36 cellular contexts compared by ENCODE assay signal in the genomic region with DNA sequence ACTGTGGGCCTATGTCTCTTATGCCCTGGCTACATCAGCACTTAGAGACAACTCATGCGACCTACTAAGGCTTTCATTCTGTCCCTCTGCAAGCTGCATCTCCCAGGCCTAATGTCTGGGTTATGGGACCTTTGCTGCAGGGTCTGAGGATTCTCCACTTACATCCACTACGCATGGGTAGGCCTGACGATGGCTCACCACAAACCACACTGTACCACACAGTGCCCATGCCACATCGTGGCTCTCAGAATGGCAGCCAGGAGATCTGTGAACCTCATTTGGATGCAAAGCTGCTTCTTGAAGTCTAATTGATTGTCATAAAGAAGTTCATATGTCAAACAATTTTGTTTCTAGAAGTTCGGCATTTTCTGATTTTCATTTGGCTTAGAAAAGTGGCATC.
"Had no signal": no experiment of that assay in that cellular context is flagged by ENCODE, and none has a peak within 500 bp of the region (broad histone marks: within the 10 kb centered on the region; RNA-seq: fewer than 3 reads in every experiment).

No MANE protein-coding gene starts in this region.

- DNase-seq: activated CD4-positive, alpha-beta memory T cell treated with anti-CD3 and anti-CD28 coated beads, Interleukin-2, amount 10 ng/mL, durations not matched to agents 7 days and 5 days; activated CD4-positive, alpha-beta T cell treated with anti-CD3 and anti-CD28 coated beads for 1 hour; activated CD4-positive, alpha-beta T cell treated with anti-CD3 and anti-CD28 coated beads for 36 hours; activated CD4-positive, alpha-beta T cell treated with anti-CD3 and anti-CD28 coated beads for 48 hours; activated CD4-positive, alpha-beta T cell treated with anti-CD3 and anti-CD28 coated beads, Interleukin-2, amount 10 ng/mL, durations not matched to agents 7 days and 5 days; activated CD4-positive, alpha-beta T cell treated with anti-CD3 and anti-CD28 coated beads, Interleukin-2, amount 50 U/mL, for 48 hours; activated CD4-positive, CD25-positive, alpha-beta regulatory T cell; activated CD8-positive, alpha-beta memory T cell treated with anti-CD3 and anti-CD28 coated beads for 24 hours; activated CD8-positive, alpha-beta memory T cell treated with anti-CD3 and anti-CD28 coated beads, Interleukin-2, amount 10 ng/mL, durations not matched to agents 7 days and 5 days; activated CD8-positive, alpha-beta memory T cell treated with anti-CD3 and anti-CD28 coated beads, Interleukin-2, amount 50 U/mL, for 48 hours; activated CD8-positive, alpha-beta T cell treated with anti-CD3 and anti-CD28 coated beads, Interleukin-2, amount 10 ng/mL, durations not matched to agents 7 days and 5 days; activated effector memory CD4-positive, alpha-beta T cell treated with Interleukin-2 at 50 U/mL for 16 hours; activated gamma-delta T cell; activated naive CD4-positive, alpha-beta T cell treated with anti-CD3 and anti-CD28 coated beads, Interleukin-2, amount 10 ng/mL, durations not matched to agents 7 days and 5 days; activated naive CD4-positive, alpha-beta T cell treated with Interleukin-2 at 50 U/mL for 16 hours; activated naive CD8-positive, alpha-beta T cell treated with anti-CD3 and anti-CD28 coated beads, Interleukin-2, amount 10 ng/mL, durations not matched to agents 7 days and 5 days; activated naive CD8-positive, alpha-beta T cell treated with anti-CD3 and anti-CD28 coated beads, Interleukin-2, amount 50 U/mL, for 24 hours; activated T-cell treated with anti-CD3 and anti-CD28 coated beads, Interleukin-2, amount 50 U/mL, for 24 hours; activated T-cell treated with anti-CD3 and anti-CD28 coated beads, Interleukin-2, amount 50 U/mL, for 48 hours; amygdala; anterior cingulate cortex; central memory CD4-positive, alpha-beta T cell; T-helper 1 cell; T-helper 2 cell; T-helper 9 cell; WERI-Rb-1 had no signal

- H3K36me3 ChIP-seq: ascending aorta, cardiac muscle cell, WERI-Rb-1 had no signal

- H3K27ac ChIP-seq: ascending aorta, cardiac muscle cell, WERI-Rb-1 had no signal

- H3K4me1 Mint-ChIP-seq: activated CD4-positive, alpha-beta memory T cell treated with anti-CD3 and anti-CD28 coated beads, Interleukin-2, amount 10 ng/mL, durations not matched to agents 7 days and 5 days; activated CD4-positive, alpha-beta T cell treated with anti-CD3 and anti-CD28 coated beads for 36 hours; activated CD4-positive, alpha-beta T cell treated with anti-CD3 and anti-CD28 coated beads, Interleukin-2, amount 10 ng/mL, durations not matched to agents 7 days and 5 days; activated CD8-positive, alpha-beta memory T cell treated with anti-CD3 and anti-CD28 coated beads, Interleukin-2, amount 10 ng/mL, durations not matched to agents 7 days and 5 days; activated naive CD4-positive, alpha-beta T cell treated with anti-CD3 and anti-CD28 coated beads, Interleukin-2, amount 10 ng/mL, durations not matched to agents 7 days and 5 days; activated naive CD4-positive, alpha-beta T cell treated with anti-CD3 and anti-CD28 coated beads, Interleukin-2, amount 50 U/mL, for 24 hours; activated naive CD8-positive, alpha-beta T cell treated with anti-CD3 and anti-CD28 coated beads, Interleukin-2, amount 10 ng/mL, durations not matched to agents 7 days and 5 days; activated naive CD8-positive, alpha-beta T cell treated with anti-CD3 and anti-CD28 coated beads, Interleukin-2, amount 50 U/mL, for 24 hours; brain had no signal

- H3K36me3 Mint-ChIP-seq: activated CD8-positive, alpha-beta memory T cell treated with anti-CD3 and anti-CD28 coated beads, Interleukin-2, amount 10 ng/mL, durations not matched to agents 7 days and 5 days; activated naive CD4-positive, alpha-beta T cell treated with anti-CD3 and anti-CD28 coated beads, Interleukin-2, amount 10 ng/mL, durations not matched to agents 7 days and 5 days; activated naive CD4-positive, alpha-beta T cell treated with anti-CD3 and anti-CD28 coated beads, Interleukin-2, amount 50 U/mL, for 24 hours; activated naive CD8-positive, alpha-beta T cell; activated naive CD8-positive, alpha-beta T cell treated with anti-CD3 and anti-CD28 coated beads, Interleukin-2, amount 10 ng/mL, durations not matched to agents 7 days and 5 days; brain; WTC11 had no signal

- H3K4me1 ChIP-seq: ascending aorta had no signal

- ATAC-seq: activated CD4-positive, alpha-beta T cell treated with anti-CD3 and anti-CD28 coated beads for 36 hours; activated CD4-positive, CD25-positive, alpha-beta regulatory T cell treated with anti-CD3 and anti-CD28 coated beads, Interleukin-2, amount 50 U/mL, for 24 hours; activated CD8-positive, alpha-beta memory T cell treated with anti-CD3 and anti-CD28 coated beads, Interleukin-2, amount 10 ng/mL, durations not matched to agents 7 days and 5 days; activated CD8-positive, alpha-beta T cell treated with anti-CD3 and anti-CD28 coated beads, Interleukin-2, amount 10 ng/mL, durations not matched to agents 7 days and 5 days; activated naive CD8-positive, alpha-beta T cell treated with anti-CD3 and anti-CD28 coated beads, Interleukin-2, amount 50 U/mL, for 24 hours; WTC11 had no signal

- H3K9me3 ChIP-seq: ascending aorta had no signal

- H3K27me3 ChIP-seq: ascending aorta, cardiac muscle cell had no signal

- H3K9me3 Mint-ChIP-seq: activated CD4-positive, alpha-beta memory T cell treated with anti-CD3 and anti-CD28 coated beads, Interleukin-2, amount 10 ng/mL, durations not matched to agents 7 days and 5 days; activated CD4-positive, alpha-beta T cell treated with anti-CD3 and anti-CD28 coated beads, Interleukin-2, amount 10 ng/mL, durations not matched to agents 7 days and 5 days; activated naive CD4-positive, alpha-beta T cell treated with anti-CD3 and anti-CD28 coated beads, Interleukin-2, amount 10 ng/mL, durations not matched to agents 7 days and 5 days; activated naive CD4-positive, alpha-beta T cell treated with anti-CD3 and anti-CD28 coated beads, Interleukin-2, amount 50 U/mL, for 24 hours; activated naive CD8-positive, alpha-beta T cell treated with anti-CD3 and anti-CD28 coated beads, Interleukin-2, amount 10 ng/mL, durations not matched to agents 7 days and 5 days; activated naive CD8-positive, alpha-beta T cell treated with anti-CD3 and anti-CD28 coated beads, Interleukin-2, amount 50 U/mL, for 24 hours; activated T-cell treated with anti-CD3 and anti-CD28 coated beads, Interleukin-2, amount 50 U/mL, for 24 hours; activated T-helper 2 cell treated with anti-CD3 and anti-CD28 coated beads, Interferon-gamma antibody, Interleukin-2, Interleukin-4, amounts not matched to agents 10 μg/mL and 5 μg/mL and 100 μg/mL, durations not matched to agents 14 hours and 24 hours and 36 hours; T-helper 1 cell treated with Interleukin-12 subunit alpha and Interleukin-12 subunit beta and Interleukin-4 antibody, amounts not matched to agents 30 μg/mL and 1 μg/mL, for 36 hours; T-helper 2 cell treated with Interferon-gamma antibody and Interleukin-4, amounts not matched to agents 5 μg/mL and 100 μg/mL, for 36 hours; WTC11 had no signal

- H3K4me3 ChIP-seq: ascending aorta, cardiac muscle cell had no signal

- H3K27ac Mint-ChIP-seq: activated CD4-positive, alpha-beta memory T cell treated with anti-CD3 and anti-CD28 coated beads, Interleukin-2, amount 10 ng/mL, durations not matched to agents 7 days and 5 days; activated CD4-positive, alpha-beta T cell treated with anti-CD3 and anti-CD28 coated beads for 36 hours; activated CD4-positive, alpha-beta T cell treated with anti-CD3 and anti-CD28 coated beads, Interleukin-2, amount 10 ng/mL, durations not matched to agents 7 days and 5 days; activated CD8-positive, alpha-beta memory T cell treated with anti-CD3 and anti-CD28 coated beads, Interleukin-2, amount 10 ng/mL, durations not matched to agents 7 days and 5 days; activated CD8-positive, alpha-beta T cell treated with anti-CD3 and anti-CD28 coated beads, Interleukin-2, amount 10 ng/mL, durations not matched to agents 7 days and 5 days; activated naive CD4-positive, alpha-beta T cell treated with anti-CD3 and anti-CD28 coated beads, Interleukin-2, amount 10 ng/mL, durations not matched to agents 7 days and 5 days; activated naive CD4-positive, alpha-beta T cell treated with anti-CD3 and anti-CD28 coated beads, Interleukin-2, amount 50 U/mL, for 24 hours; activated naive CD8-positive, alpha-beta T cell; activated naive CD8-positive, alpha-beta T cell treated with anti-CD3 and anti-CD28 coated beads, Interleukin-2, amount 10 ng/mL, durations not matched to agents 7 days and 5 days; activated naive CD8-positive, alpha-beta T cell treated with anti-CD3 and anti-CD28 coated beads, Interleukin-2, amount 50 U/mL, for 24 hours; activated T-cell treated with anti-CD3 and anti-CD28 coated beads, Interleukin-2, amount 50 U/mL, for 24 hours; activated T-helper 2 cell treated with anti-CD3 and anti-CD28 coated beads, Interferon-gamma antibody, Interleukin-2, Interleukin-4, amounts not matched to agents 10 μg/mL and 5 μg/mL and 100 μg/mL, durations not matched to agents 14 hours and 24 hours and 36 hours; brain; T-helper 1 cell treated with Interleukin-12 subunit alpha and Interleukin-12 subunit beta and Interleukin-4 antibody, amounts not matched to agents 30 μg/mL and 1 μg/mL, for 36 hours; T-helper 2 cell treated with Interferon-gamma antibody and Interleukin-4, amounts not matched to agents 5 μg/mL and 100 μg/mL, for 36 hours; WTC11 had no signal

- H3K4me3 Mint-ChIP-seq: activated CD4-positive, alpha-beta memory T cell treated with anti-CD3 and anti-CD28 coated beads, Interleukin-2, amount 10 ng/mL, durations not matched to agents 7 days and 5 days; activated CD4-positive, alpha-beta T cell treated with anti-CD3 and anti-CD28 coated beads for 36 hours; activated CD4-positive, alpha-beta T cell treated with anti-CD3 and anti-CD28 coated beads, Interleukin-2, amount 10 ng/mL, durations not matched to agents 7 days and 5 days; activated CD8-positive, alpha-beta memory T cell treated with anti-CD3 and anti-CD28 coated beads, Interleukin-2, amount 10 ng/mL, durations not matched to agents 7 days and 5 days; activated CD8-positive, alpha-beta T cell treated with anti-CD3 and anti-CD28 coated beads, Interleukin-2, amount 10 ng/mL, durations not matched to agents 7 days and 5 days; activated naive CD4-positive, alpha-beta T cell treated with anti-CD3 and anti-CD28 coated beads, Interleukin-2, amount 10 ng/mL, durations not matched to agents 7 days and 5 days; activated naive CD4-positive, alpha-beta T cell treated with anti-CD3 and anti-CD28 coated beads, Interleukin-2, amount 50 U/mL, for 24 hours; activated naive CD8-positive, alpha-beta T cell; activated naive CD8-positive, alpha-beta T cell treated with anti-CD3 and anti-CD28 coated beads, Interleukin-2, amount 10 ng/mL, durations not matched to agents 7 days and 5 days; activated naive CD8-positive, alpha-beta T cell treated with anti-CD3 and anti-CD28 coated beads, Interleukin-2, amount 50 U/mL, for 24 hours; activated T-cell treated with anti-CD3 and anti-CD28 coated beads, Interleukin-2, amount 50 U/mL, for 24 hours; brain; T-helper 1 cell treated with Interleukin-12 subunit alpha and Interleukin-12 subunit beta and Interleukin-4 antibody, amounts not matched to agents 30 μg/mL and 1 μg/mL, for 36 hours; T-helper 2 cell treated with Interferon-gamma antibody and Interleukin-4, amounts not matched to agents 5 μg/mL and 100 μg/mL, for 36 hours; WTC11 had no signal
